ENCODE assay signal across 1 cellular context in genomic region chr19:45691516-45692186, GRCh38.
TF ChIP-seq lines count a peak whose summit lies in the region.

SNRPD2 (minus strand) TSS chr19:45691953; CDS start chr19:45691888, 65 bp downstream.

TF ChIP-seq in K562, 482 proteins besides CTCF, POLR2A, EP300 and RAD21 (continued from another document):
- TF ChIP-seq, protein P1, sequence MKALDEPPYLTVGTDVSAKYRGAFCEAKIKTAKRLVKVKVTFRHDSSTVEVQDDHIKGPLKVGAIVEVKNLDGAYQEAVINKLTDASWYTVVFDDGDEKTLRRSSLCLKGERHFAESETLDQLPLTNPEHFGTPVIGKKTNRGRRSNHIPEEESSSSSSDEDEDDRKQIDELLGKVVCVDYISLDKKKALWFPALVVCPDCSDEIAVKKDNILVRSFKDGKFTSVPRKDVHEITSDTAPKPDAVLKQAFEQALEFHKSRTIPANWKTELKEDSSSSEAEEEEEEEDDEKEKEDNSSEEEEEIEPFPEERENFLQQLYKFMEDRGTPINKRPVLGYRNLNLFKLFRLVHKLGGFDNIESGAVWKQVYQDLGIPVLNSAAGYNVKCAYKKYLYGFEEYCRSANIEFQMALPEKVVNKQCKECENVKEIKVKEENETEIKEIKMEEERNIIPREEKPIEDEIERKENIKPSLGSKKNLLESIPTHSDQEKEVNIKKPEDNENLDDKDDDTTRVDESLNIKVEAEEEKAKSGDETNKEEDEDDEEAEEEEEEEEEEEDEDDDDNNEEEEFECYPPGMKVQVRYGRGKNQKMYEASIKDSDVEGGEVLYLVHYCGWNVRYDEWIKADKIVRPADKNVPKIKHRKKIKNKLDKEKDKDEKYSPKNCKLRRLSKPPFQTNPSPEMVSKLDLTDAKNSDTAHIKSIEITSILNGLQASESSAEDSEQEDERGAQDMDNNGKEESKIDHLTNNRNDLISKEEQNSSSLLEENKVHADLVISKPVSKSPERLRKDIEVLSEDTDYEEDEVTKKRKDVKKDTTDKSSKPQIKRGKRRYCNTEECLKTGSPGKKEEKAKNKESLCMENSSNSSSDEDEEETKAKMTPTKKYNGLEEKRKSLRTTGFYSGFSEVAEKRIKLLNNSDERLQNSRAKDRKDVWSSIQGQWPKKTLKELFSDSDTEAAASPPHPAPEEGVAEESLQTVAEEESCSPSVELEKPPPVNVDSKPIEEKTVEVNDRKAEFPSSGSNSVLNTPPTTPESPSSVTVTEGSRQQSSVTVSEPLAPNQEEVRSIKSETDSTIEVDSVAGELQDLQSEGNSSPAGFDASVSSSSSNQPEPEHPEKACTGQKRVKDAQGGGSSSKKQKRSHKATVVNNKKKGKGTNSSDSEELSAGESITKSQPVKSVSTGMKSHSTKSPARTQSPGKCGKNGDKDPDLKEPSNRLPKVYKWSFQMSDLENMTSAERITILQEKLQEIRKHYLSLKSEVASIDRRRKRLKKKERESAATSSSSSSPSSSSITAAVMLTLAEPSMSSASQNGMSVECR (CRISPR knock-in tag; IDR thresholded peaks at IDR 0.05) = peak; percentile 45; the same call in 1 of the 2 replicates
- peak; percentile 78; the same call in 1 of the 2 replicates for TF ChIP-seq TOE1 (IDR thresholded peaks at IDR 0.05; ENCODE audit: borderline replicate concordance)
- TF ChIP-seq TOE1 (CRISPR knock-in tag; IDR thresholded peaks at IDR 0.05; ENCODE audit: borderline replicate concordance, low read depth) = no peak
- TF ChIP-seq ZFX (CRISPR knock-in tag; IDR thresholded peaks at IDR 0.05) = peak; percentile 62
- TF ChIP-seq NCOA4 (IDR thresholded peaks at IDR 0.05; ENCODE audit: partially characterized antibody) = no peak
- TF ChIP-seq, protein P2, sequence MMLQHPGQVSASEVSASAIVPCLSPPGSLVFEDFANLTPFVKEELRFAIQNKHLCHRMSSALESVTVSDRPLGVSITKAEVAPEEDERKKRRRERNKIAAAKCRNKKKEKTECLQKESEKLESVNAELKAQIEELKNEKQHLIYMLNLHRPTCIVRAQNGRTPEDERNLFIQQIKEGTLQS (IDR thresholded peaks at IDR 0.05) = no peak
- TF ChIP-seq, protein P2 (CRISPR knock-in tag; conservative IDR thresholded peaks at IDR 0.05) = 0 out of 2 replicates have a peak, but pooled peaks have one; percentile 33
- TF ChIP-seq ZC3H8 (IDR thresholded peaks at IDR 0.05) = no peak
- no peak for TF ChIP-seq CREBBP (IDR thresholded peaks at IDR 0.05; ENCODE audit: low read depth, low read length)
- TF ChIP-seq, protein P3, sequence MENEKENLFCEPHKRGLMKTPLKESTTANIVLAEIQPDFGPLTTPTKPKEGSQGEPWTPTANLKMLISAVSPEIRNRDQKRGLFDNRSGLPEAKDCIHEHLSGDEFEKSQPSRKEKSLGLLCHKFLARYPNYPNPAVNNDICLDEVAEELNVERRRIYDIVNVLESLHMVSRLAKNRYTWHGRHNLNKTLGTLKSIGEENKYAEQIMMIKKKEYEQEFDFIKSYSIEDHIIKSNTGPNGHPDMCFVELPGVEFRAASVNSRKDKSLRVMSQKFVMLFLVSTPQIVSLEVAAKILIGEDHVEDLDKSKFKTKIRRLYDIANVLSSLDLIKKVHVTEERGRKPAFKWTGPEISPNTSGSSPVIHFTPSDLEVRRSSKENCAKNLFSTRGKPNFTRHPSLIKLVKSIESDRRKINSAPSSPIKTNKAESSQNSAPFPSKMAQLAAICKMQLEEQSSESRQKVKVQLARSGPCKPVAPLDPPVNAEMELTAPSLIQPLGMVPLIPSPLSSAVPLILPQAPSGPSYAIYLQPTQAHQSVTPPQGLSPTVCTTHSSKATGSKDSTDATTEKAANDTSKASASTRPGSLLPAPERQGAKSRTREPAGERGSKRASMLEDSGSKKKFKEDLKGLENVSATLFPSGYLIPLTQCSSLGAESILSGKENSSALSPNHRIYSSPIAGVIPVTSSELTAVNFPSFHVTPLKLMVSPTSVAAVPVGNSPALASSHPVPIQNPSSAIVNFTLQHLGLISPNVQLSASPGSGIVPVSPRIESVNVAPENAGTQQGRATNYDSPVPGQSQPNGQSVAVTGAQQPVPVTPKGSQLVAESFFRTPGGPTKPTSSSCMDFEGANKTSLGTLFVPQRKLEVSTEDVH (IDR thresholded peaks at IDR 0.05; ENCODE audit: low read depth, partially characterized antibody) = peak; percentile 57
- peak; percentile 52 for TF ChIP-seq ZBTB33 (CRISPR knock-in tag; IDR thresholded peaks at IDR 0.05)
- TF ChIP-seq, protein P4, sequence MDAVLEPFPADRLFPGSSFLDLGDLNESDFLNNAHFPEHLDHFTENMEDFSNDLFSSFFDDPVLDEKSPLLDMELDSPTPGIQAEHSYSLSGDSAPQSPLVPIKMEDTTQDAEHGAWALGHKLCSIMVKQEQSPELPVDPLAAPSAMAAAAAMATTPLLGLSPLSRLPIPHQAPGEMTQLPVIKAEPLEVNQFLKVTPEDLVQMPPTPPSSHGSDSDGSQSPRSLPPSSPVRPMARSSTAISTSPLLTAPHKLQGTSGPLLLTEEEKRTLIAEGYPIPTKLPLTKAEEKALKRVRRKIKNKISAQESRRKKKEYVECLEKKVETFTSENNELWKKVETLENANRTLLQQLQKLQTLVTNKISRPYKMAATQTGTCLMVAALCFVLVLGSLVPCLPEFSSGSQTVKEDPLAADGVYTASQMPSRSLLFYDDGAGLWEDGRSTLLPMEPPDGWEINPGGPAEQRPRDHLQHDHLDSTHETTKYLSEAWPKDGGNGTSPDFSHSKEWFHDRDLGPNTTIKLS (IDR thresholded peaks at IDR 0.05; ENCODE audit: borderline replicate concordance, low read depth) = 0 out of 2 replicates have a peak, but pooled peaks have one; percentile 56
- 0 out of 2 replicates have a peak, but pooled peaks have one; percentile 43 for TF ChIP-seq MEF2D (tag; conservative IDR thresholded peaks at IDR 0.05; ENCODE audit: low read depth)
TF ChIP-seq in K562: peak in this region for 136.
